ENCODE assay signal across 8 cellular contexts in genomic region chr17:17783121-17783824, GRCh38. TPM values are rescaled to one million over a fixed set of nuclear protein-coding genes. Genes with fewer than 3 reads are reported as not detected.
DNase-seq lines count a peak whose midpoint lies in the region; ATAC-seq, FAIRE-seq and TF ChIP-seq lines count a peak whose summit lies in the region.

No MANE protein-coding gene starts in this region.

- no peak for ATAC-seq in GM19452 (IDR thresholded peaks at IDR 0.05; ENCODE audit: unreplicated experiment)

- peaks cover 43% of the 10 kb centered on the region for H3K4me1 ChIP-seq in keratinocyte (ENCODE audit: control insufficient read depth, extremely low read depth, insufficient read depth, low read length)

- TF ChIP-seq CTCF in GM12865 (IDR thresholded peaks at IDR 0.05; ENCODE audit: insufficient read depth, low read depth, low read length, missing control alignments) (peak; percentile 27), brain microvascular endothelial cell (IDR thresholded peaks at IDR 0.05; ENCODE audit: low read depth, low read length, missing control alignments) (peak; percentile 29), keratinocyte (optimal IDR thresholded peaks at IDR 0.05 in 1 of 3, IDR thresholded peaks at IDR 0.05 in 1 of 3, conservative IDR thresholded peaks at IDR 0.05 in 1 of 3; ENCODE audit: extremely low read depth in 1 of 3, insufficient read depth in 2 of 3, low read length in 3 of 3) (peak in 1 of 3 experiments; percentile 35), D721Med (IDR thresholded peaks at IDR 0.05; ENCODE audit: insufficient read depth, missing control alignments) (no peak)

- H3K9me1 ChIP-seq in keratinocyte (ENCODE audit: control insufficient read depth, extremely low read depth, insufficient read depth, low read length): no peaks in the 10 kb centered on the region

- no peak overlapping the region for H2AFZ ChIP-seq in keratinocyte (ENCODE audit: control insufficient read depth, low read length)

- peak overlapping the region; percentile 64 for H3K9ac ChIP-seq in keratinocyte (ENCODE audit: control insufficient read depth, extremely low read depth, insufficient read depth, low read length)

- in situ Hi-C loops in KBM-7 (cut with MboI; ENCODE audit: low pct_unique_long_range_greater_than_20kb, low sequenced_read_pairs) (no loop called here), brain microvascular endothelial cell (cut with HindIII; ENCODE audit: low pct_ligation_motif_present, low sequenced_read_pairs) (no loop called here)

- H3K4me2 ChIP-seq in keratinocyte (ENCODE audit: control insufficient read depth, extremely low read depth, insufficient read depth, low read depth, low read length): peak overlapping the region; percentile 81

- no peak for FAIRE-seq in keratinocyte (lab: Jason Lieb, UNC)
- FAIRE-seq in D721Med (lab: Jason Lieb, UNC): no peak

- DNase-seq in GM12865 (ENCODE audit: low read depth): peak; percentile 77
- DNase-seq in KBM-7: peak; percentile 47
- DNase-seq in T-helper 1 cell: peak; percentile 33 to 54 (median 49)
- DNase-seq in brain microvascular endothelial cell: no peak
- DNase-seq in keratinocyte (ENCODE audit: low read depth, low spot score): no peak
- DNase-seq in stimulated activated CD4-positive, alpha-beta T cell treated with anti-CD3 and anti-CD28 coated beads, Interleukin-12 subunit alpha, Interleukin-12 subunit beta, amount 100 ng/mL, for 4 hours: peak; percentile 54
- DNase-seq in D721Med (ENCODE audit: insufficient read length, low spot score): no peak

- H4K20me1 ChIP-seq in keratinocyte (ENCODE audit: control insufficient read depth, extremely low read depth, insufficient read depth, low read length): peaks cover 13% of the 10 kb centered on the region

- H3K79me2 ChIP-seq in keratinocyte (ENCODE audit: control insufficient read depth, insufficient read depth, low read length): peaks cover 41% of the 10 kb centered on the region

- H3K9me3 ChIP-seq in keratinocyte (ENCODE audit: control insufficient read depth, low read depth, low read length): no peaks in the 10 kb centered on the region

- dilution Hi-C loops in keratinocyte (cut with MboI; ENCODE audit: extremely low pct_ligation_motif_present, low sequenced_read_pairs): no loop called here

- H3K27me3 ChIP-seq in brain microvascular endothelial cell (replicated peaks) (no peaks in the 10 kb centered on the region), keratinocyte (ENCODE audit: control insufficient read depth, extremely low read depth, insufficient read depth, low read length) (no peaks in the 10 kb centered on the region)

- H3K4me3 ChIP-seq in GM12865 (ENCODE audit: low read depth, low read length) (peak overlapping the region; percentile 50), brain microvascular endothelial cell (ENCODE audit: low read depth, low read length) (peak overlapping the region; percentile 46), keratinocyte (ENCODE audit: control insufficient read depth in 2 of 3, extremely low read depth in 1 of 3, insufficient read depth in 2 of 3, low read depth in 1 of 3, low read length in 3 of 3) (peak overlapping the region; percentile 19 to 51 (median 51))

- H3K36me3 ChIP-seq in brain microvascular endothelial cell (replicated peaks): no peaks in the 10 kb centered on the region
- H3K36me3 ChIP-seq in keratinocyte (ENCODE audit: control insufficient read depth in 2 of 2, extremely low read depth in 1 of 2, insufficient read depth in 2 of 2, low read length in 2 of 2): peaks cover 0 to 4% of the 10 kb centered on the region in 2 experiments

- H3K27ac ChIP-seq in brain microvascular endothelial cell (no peak overlapping the region), keratinocyte (ENCODE audit: control insufficient read depth, insufficient read depth, low read length) (peak overlapping the region; percentile 26)

RNA-seq across cellular contexts. Expression of gene SREBF1, which starts 53.5 kb away (rescaled TPM):
- polyA plus RNA-seq in keratinocyte: 51.7 to 62.3 TPM (median 59.8 TPM) in 3 replicates
- polyA plus RNA-seq in keratinocyte (2011; ENCODE audit: low read depth): 141 TPM
- 13.1 and 22.9 TPM in 2 replicates for polyA plus RNA-seq in keratinocyte (2011; cell fraction: cytosol; rRNA removed)
- 193 and 230 TPM in 2 replicates for polyA plus RNA-seq in keratinocyte (2011; cell fraction: nucleus; rRNA removed)
- polyA plus RNA-seq in keratinocyte (2012; ENCODE audit: low replicate concordance): 58.4 and 115 TPM in 2 replicates
- polyA minus RNA-seq in keratinocyte: 92.2 to 212 TPM (median 99.5 TPM) in 3 replicates
- 158 TPM for polyA minus RNA-seq in keratinocyte (2011; cell fraction: cytosol; rRNA and poly(A)+ RNA removed)
- polyA minus RNA-seq in keratinocyte (2011; cell fraction: nucleus; rRNA and poly(A)+ RNA removed): 274 and 384 TPM in 2 replicates

Comparison
In these comparisons a context has a peak if more than half of its experiments do, and no peak if none do; other contexts are left out.
1. DNase-seq: peak in GM12865 (single experiment), KBM-7 (single experiment), T-helper 1 cell (5 of 5) and stimulated activated CD4-positive, alpha-beta T cell treated with anti-CD3 and anti-CD28 coated beads, Interleukin-12 subunit alpha, Interleukin-12 subunit beta, amount 100 ng/mL, for 4 hours (single experiment); none in brain microvascular endothelial cell (single experiment), keratinocyte (single experiment) and D721Med (single experiment).
2. Peak in every context shown above with its lines, with median percentiles within 50 percentile points of each other: H3K4me3 ChIP-seq.